Comparison of ENCODE assay signal across 8 cellular contexts in the genomic region with DNA sequence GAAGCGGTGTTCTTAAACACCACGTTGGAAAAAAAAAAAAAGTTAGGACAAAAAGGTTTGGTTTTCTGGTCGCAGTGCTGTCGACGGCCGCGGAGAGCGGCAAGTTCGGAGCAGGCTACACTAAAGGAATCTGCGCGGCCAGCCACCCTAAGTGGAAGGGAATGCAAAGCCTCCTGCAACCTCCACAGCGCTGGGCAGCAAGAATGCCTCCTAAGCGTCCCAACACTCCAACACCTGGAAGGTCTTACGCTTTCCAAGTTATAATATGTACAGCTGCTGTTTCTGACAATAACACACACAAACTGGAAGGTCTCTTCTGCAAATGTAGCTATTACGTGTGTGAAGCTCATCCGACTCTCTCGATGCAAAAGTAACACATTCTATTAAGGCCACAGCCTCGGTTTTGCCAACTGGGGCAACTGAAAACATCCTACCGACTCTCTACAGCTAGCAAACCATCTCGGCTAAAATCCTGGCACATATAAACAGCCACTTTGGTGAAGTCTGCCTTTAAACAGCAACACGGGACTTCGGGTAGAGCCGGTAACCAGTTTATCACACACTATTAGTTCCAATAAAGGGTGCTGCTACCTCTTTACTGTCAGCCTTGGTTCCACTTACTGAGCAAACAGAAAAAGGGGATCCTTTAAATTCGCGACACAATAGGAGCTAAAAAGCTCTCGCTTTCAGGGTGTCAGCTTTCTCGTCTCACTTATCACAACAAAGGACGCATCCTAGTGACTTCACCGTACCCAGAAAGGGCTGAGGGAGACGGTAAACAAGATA. TPM values are rescaled to one million over a fixed set of nuclear protein-coding genes. Genes with fewer than 3 reads are reported as not detected.
DNase-seq lines count a peak whose midpoint lies in the region; TF ChIP-seq lines count a peak whose summit lies in the region.

No MANE protein-coding gene starts in this region.

- no peaks in the 10 kb centered on the region for H3F3A ChIP-seq in smooth muscle cell (ENCODE audit: low read depth)

- peak overlapping the region; percentile 57 for H2AFZ ChIP-seq in smooth muscle cell (ENCODE audit: low read depth)

- H3K27me3 ChIP-seq in HUES64 (ENCODE audit: insufficient read depth, low read length), result no peaks in the 10 kb centered on the region
- H3K27me3 ChIP-seq in kidney epithelial cell (ENCODE audit: control insufficient read depth, insufficient read depth, low read length), result no peaks in the 10 kb centered on the region
- no peaks in the 10 kb centered on the region for H3K27me3 ChIP-seq in smooth muscle cell (ENCODE audit: low read depth)

- DNase-seq in AG09309 (ENCODE audit: low read depth) (no peak), SK-N-MC (ENCODE audit: low read depth, low spot score) (peak; percentile 24), cerebellar cortex (ENCODE audit: low spot score) (peak; percentile 79), kidney epithelial cell (ENCODE audit: low read depth) (no peak), smooth muscle cell (lab: John Stamatoyannopoulos, UW; ENCODE audit: unreplicated experiment) (peak; percentile 25), middle frontal gyrus (ENCODE audit: extremely low spot score, low spot score) (no peak)

- no peaks in the 10 kb centered on the region for H4K20me1 ChIP-seq in smooth muscle cell (ENCODE audit: low read depth)

- peaks cover 52% of the 10 kb centered on the region for H3K4me1 ChIP-seq in HUES64 (ENCODE audit: insufficient read depth, low read length)
- peaks cover 15% of the 10 kb centered on the region for H3K4me1 ChIP-seq in smooth muscle cell (ENCODE audit: low read depth)

- under 1% methylated on average over 27 of the region's 30 CpGs for WGBS in HUES64
- WGBS in smooth muscle cell (ENCODE audit: low lambda C conversion rate), result 2% methylated on average over 30 of the region's 30 CpGs

- H3K9me3 ChIP-seq in HUES64 (ENCODE audit: insufficient read depth, low read depth, low read length) (no peaks in the 10 kb centered on the region), SK-N-MC (ENCODE audit: low read depth, low read length) (no peaks in the 10 kb centered on the region), smooth muscle cell (replicated peaks; ENCODE audit: low read depth) (no peaks in the 10 kb centered on the region)

- peak overlapping the region; percentile 87 for H3K4me2 ChIP-seq in smooth muscle cell

- H3K4me3 ChIP-seq in AG09309 (ENCODE audit: control insufficient read depth, low read depth, low read length) (peak overlapping the region; percentile 95), HUES64 (ENCODE audit: low read length) (peak overlapping the region; percentile 83), SK-N-MC (peak overlapping the region; percentile 91), kidney epithelial cell (ENCODE audit: low read depth, low read length) (peak overlapping the region; percentile 93), smooth muscle cell (peak overlapping the region; percentile 85)

- no peaks in the 10 kb centered on the region for H3K36me3 ChIP-seq in HUES64 (ENCODE audit: insufficient read depth, low read length)
- no peaks in the 10 kb centered on the region for H3K36me3 ChIP-seq in SK-N-MC (ENCODE audit: insufficient read depth, low read length)
- no peaks in the 10 kb centered on the region for H3K36me3 ChIP-seq in kidney epithelial cell (ENCODE audit: control insufficient read depth, insufficient read depth, low read length)
- no peaks in the 10 kb centered on the region for H3K36me3 ChIP-seq in smooth muscle cell (ENCODE audit: low read depth)

- peak overlapping the region; percentile 100 for H3K27ac ChIP-seq in HUES64 (ENCODE audit: low read depth, low read length)
- H3K27ac ChIP-seq in SK-N-MC, result peak overlapping the region; percentile 77
- peak overlapping the region; percentile 98 for H3K27ac ChIP-seq in smooth muscle cell (ENCODE audit: low read depth)

- peak; percentile 24 for TF ChIP-seq POLR2A in GM18951 (IDR thresholded peaks at IDR 0.05; ENCODE audit: extremely low read depth, insufficient read depth, insufficient read length)

- peak overlapping the region; percentile 91 for H3K9ac ChIP-seq in HUES64 (ENCODE audit: low read depth, low read length)
- H3K9ac ChIP-seq in SK-N-MC (ENCODE audit: insufficient read length), result peak overlapping the region; percentile 91
- H3K9ac ChIP-seq in smooth muscle cell (ENCODE audit: low read depth), result peak overlapping the region; percentile 95

- in situ Hi-C loops in GM18951 (cut with MboI; ENCODE audit: low sequenced_read_pairs, unreplicated experiment), result no loop called here

- H3K79me2 ChIP-seq in smooth muscle cell (ENCODE audit: low read depth), result peaks cover 43% of the 10 kb centered on the region

- TF ChIP-seq CTCF in AG09309 (IDR thresholded peaks at IDR 0.05; ENCODE audit: control insufficient read depth, insufficient read depth, low read depth, low read length, missing control alignments) (no peak), kidney epithelial cell (IDR thresholded peaks at IDR 0.05; ENCODE audit: insufficient read depth, low read length, poor library complexity, severe bottlenecking) (no peak), smooth muscle cell (IDR thresholded peaks at IDR 0.05; ENCODE audit: borderline replicate concordance, insufficient read depth, poor library complexity, severe bottlenecking) (no peak)

RNA-seq across cellular contexts. Expression of a gene that starts 0.9 kb away (rescaled TPM):
- polyA plus RNA-seq in HUES64 (2013, experiment 1 of 2), result 13.7 TPM
- polyA plus RNA-seq in HUES64 (2013, experiment 2 of 2), result 20.7 TPM
- total RNA-seq in kidney epithelial cell, result 29.6 and 58.4 TPM in 2 replicates
- 45.0 and 55.9 TPM in 2 replicates for total RNA-seq in smooth muscle cell
- 47.4 and 48.0 TPM in 2 replicates for polyA plus RNA-seq in smooth muscle cell

Comparison
In these comparisons a context has a peak if more than half of its experiments do, and no peak if none do; other contexts are left out.
1. DNase-seq: peak in SK-N-MC (single experiment), cerebellar cortex (single experiment) and smooth muscle cell (single experiment); none in AG09309 (single experiment), kidney epithelial cell (single experiment) and middle frontal gyrus (single experiment).
2. Peak in every context shown above with its lines, with median percentiles within 50 percentile points of each other: H3K4me3 ChIP-seq, H3K27ac ChIP-seq and H3K9ac ChIP-seq.